1 cellular context compared by ENCODE assay signal in the genomic region with DNA sequence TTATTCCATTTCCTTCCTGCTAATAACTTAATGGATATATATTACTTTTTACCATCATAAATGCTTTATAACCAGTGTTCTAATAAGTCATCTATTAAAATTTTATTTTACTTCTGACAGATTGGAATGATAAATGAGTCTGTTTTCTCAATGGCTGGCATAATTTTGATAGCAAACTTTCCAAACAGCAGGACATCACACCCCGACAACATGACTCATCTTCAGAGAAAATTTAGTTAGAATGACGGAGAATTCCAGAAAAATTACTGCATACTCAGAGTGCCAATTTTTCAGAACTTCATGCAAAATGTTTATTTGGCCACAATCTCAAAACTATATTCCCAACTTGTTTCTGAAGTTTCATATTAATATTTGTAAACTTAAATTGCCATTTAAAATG.
TF ChIP-seq lines count a peak whose summit lies in the region.

No MANE protein-coding gene starts in this region.

TF ChIP-seq in SK-N-SH, 30 proteins besides CTCF, POLR2A, EP300 and RAD21 (continued from another document):
- TF ChIP-seq MEF2A (IDR thresholded peaks at IDR 0.05; ENCODE audit: borderline replicate concordance, low read depth) (no peak), ELF1 (IDR thresholded peaks at IDR 0.05) (no peak), TAF1 (IDR thresholded peaks at IDR 0.05; ENCODE audit: borderline replicate concordance, low read depth, low read length) (no peak), TCF12 (IDR thresholded peaks at IDR 0.05) (peak; percentile 39; the same call in 1 of the 2 replicates), FOSL2 (IDR thresholded peaks at IDR 0.05; ENCODE audit: borderline replicate concordance, low read depth) (peak; percentile 52), JUND (IDR thresholded peaks at IDR 0.05) (peak; percentile 43)
